Comparison of ENCODE assay signal across 25 cellular contexts in genomic region chr12:88458327-88458726, GRCh38.
"Had no signal": no experiment of that assay in that cellular context is flagged by ENCODE, and none has a peak within 500 bp of the region (broad histone marks: within the 10 kb centered on the region; RNA-seq: fewer than 3 reads in every experiment).

No MANE protein-coding gene starts in this region.

- H3K4me1 ChIP-seq: stomach, suprapubic skin, testis, thyroid gland, tibial artery, tibial nerve, transverse colon, upper lobe of left lung, upper lobe of right lung, uterus, vagina had no signal

- DNase-seq: stimulated activated CD4-positive, alpha-beta T cell treated with anti-CD3 and anti-CD28 coated beads, Interleukin-2, amount 100 ng/mL, for 48 hours; stimulated activated CD4-positive, alpha-beta T cell treated with anti-CD3 and anti-CD28 coated beads, Interleukin-4, amount 100 ng/mL, for 1 hour; stimulated activated CD4-positive, alpha-beta T cell treated with anti-CD3 and anti-CD28 coated beads, Interleukin-4, amount 100 ng/mL, for 24 hours; stimulated activated CD4-positive, alpha-beta T cell treated with anti-CD3 and anti-CD28 coated beads, Interleukin-4, amount 100 ng/mL, for 4 hours; stimulated activated CD8-positive, alpha-beta memory T cell treated with anti-CD3 and anti-CD28 coated beads, Interleukin-4, amount 100 ng/mL, for 48 hours; stimulated activated naive B cell treated with anti-CD40 and anti-IgM and Interleukin-4, amounts not matched to agents 10 μg/mL and 1 μg/mL and 100 μg/mL, for 72 hours; stimulated activated naive CD4-positive, alpha-beta T cell; stimulated activated naive CD4-positive, alpha-beta T cell treated with Interleukin-2 at 50 U/mL for 16 hours; stimulated activated naive CD8-positive, alpha-beta T cell treated with anti-CD3 and anti-CD28 coated beads, Interleukin-15, amount 100 ng/mL, for 72 hours; stimulated activated naive CD8-positive, alpha-beta T cell treated with anti-CD3 and anti-CD28 coated beads, Interleukin-15, Interleukin-2, amounts not matched to agents 100 U/mL and 50 U/mL, for 24 hours; stomach; substantia nigra; testis; thyroid gland; tibial artery; transverse colon; trophoblast cell; upper lobe of left lung; upper lobe of right lung; uterus had no signal

- ATAC-seq: stimulated activated naive B cell treated with anti-CD40 and anti-IgM and Interleukin-4, amounts not matched to agents 10 μg/mL and 1 μg/mL and 100 μg/mL, for 72 hours; stimulated activated naive CD8-positive, alpha-beta T cell treated with anti-CD3 and anti-CD28 coated beads, Interleukin-15, Interleukin-2, amounts not matched to agents 100 U/mL and 50 U/mL, for 24 hours; upper lobe of right lung had no signal

- H3K27ac ChIP-seq: stomach, suprapubic skin, testis, thoracic aorta, thyroid gland, tibial artery, tibial nerve, transverse colon, upper lobe of left lung, upper lobe of right lung, uterus, vagina had no signal

- H3K9me3 ChIP-seq: stomach, suprapubic skin, testis, thoracic aorta, thyroid gland, tibial artery, tibial nerve, transverse colon, upper lobe of left lung, upper lobe of right lung, uterus, vagina had no signal

- FAIRE-seq: urothelium cell line had no signal

- H3K4me3 ChIP-seq: stomach, suprapubic skin, testis, thoracic aorta, thyroid gland, tibial artery, tibial nerve, transverse colon, upper lobe of left lung, upper lobe of right lung, uterus, vagina had no signal

- H3K36me3 ChIP-seq: stomach, suprapubic skin, thoracic aorta, thyroid gland, tibial artery, tibial nerve, transverse colon, upper lobe of left lung, upper lobe of right lung, uterus, vagina had no signal

- H3K27me3 ChIP-seq: stomach, suprapubic skin, testis, thyroid gland, tibial artery, tibial nerve, transverse colon, upper lobe of left lung, upper lobe of right lung, uterus, vagina had no signal
